ENCODE assay signal across 24 cellular contexts in genomic region chr11:132264616-132265015, GRCh38.
"Had no signal": no experiment of that assay in that cellular context is flagged by ENCODE, and none has a peak within 500 bp of the region (broad histone marks: within the 10 kb centered on the region; RNA-seq: fewer than 3 reads in every experiment).

No MANE protein-coding gene starts in this region.

- H3K4me3 ChIP-seq: gastrocnemius medialis, lower lobe of right lung, neural progenitor cell, right lobe of liver, smooth muscle cell, suprapubic skin, transverse colon, upper lobe of right lung, uterus had no signal

- DNase-seq: effector CD8-positive, alpha-beta T cell; endodermal cell; foreskin fibroblast; gastrocnemius medialis; head of caudate nucleus; left ventricle myocardium superior; lower lobe of right lung; naive B cell; right lobe of liver; stimulated activated CD4-positive, alpha-beta T cell treated with anti-CD3 and anti-CD28 coated beads, Interleukin-12 subunit alpha, Interleukin-12 subunit beta, amount 100 ng/mL, for 4 hours; stimulated activated CD4-positive, alpha-beta T cell treated with anti-CD3 and anti-CD28 coated beads, Interleukin-1b, Interleukin-23, amount 100 ng/mL, for 48 hours; stimulated activated CD4-positive, alpha-beta T cell treated with anti-CD3 and anti-CD28 coated beads, Interleukin-4, amount 100 ng/mL, for 1 hour; stimulated activated CD8-positive, alpha-beta memory T cell treated with anti-CD3 and anti-CD28 coated beads, Interleukin-4, amount 100 ng/mL, for 48 hours; stimulated activated naive CD4-positive, alpha-beta T cell; stimulated activated naive CD8-positive, alpha-beta T cell treated with anti-CD3 and anti-CD28 coated beads, Interleukin-15, amount 100 ng/mL, for 72 hours; transverse colon; upper lobe of right lung; uterus had no signal

- H3K9ac ChIP-seq: neural progenitor cell, parathyroid adenoma had no signal

- H3K36me3 ChIP-seq: gastrocnemius medialis, lower lobe of right lung, neural progenitor cell, right lobe of liver, suprapubic skin, transverse colon, upper lobe of right lung, uterus had no signal

- H2AFZ ChIP-seq: neural progenitor cell, parathyroid adenoma had no signal

- H3K27ac ChIP-seq: epithelial cell of prostate, gastrocnemius medialis, lower lobe of right lung, neural progenitor cell, parathyroid adenoma, right lobe of liver, suprapubic skin, transverse colon, upper lobe of right lung, uterus had no signal

- ATAC-seq: esophagus mucosa; gastrocnemius medialis; left ventricle myocardium superior; lower lobe of right lung; stimulated activated naive CD8-positive, alpha-beta T cell treated with anti-CD3 and anti-CD28 coated beads, Interleukin-15, amount 100 ng/mL, for 72 hours; upper lobe of right lung had no signal

- H3K27me3 ChIP-seq: gastrocnemius medialis, neural progenitor cell, right lobe of liver, suprapubic skin, transverse colon, upper lobe of right lung, uterus had no signal

- H3K4me1 ChIP-seq: gastrocnemius medialis, lower lobe of right lung, parathyroid adenoma, right lobe of liver, suprapubic skin, transverse colon, upper lobe of right lung, uterus had no signal

- H3K9me3 ChIP-seq: gastrocnemius medialis, lower lobe of right lung, right lobe of liver, suprapubic skin, transverse colon, upper lobe of right lung, uterus had no signal

- H3K4me2 ChIP-seq: neural progenitor cell, smooth muscle cell had no signal
